Comparison of ENCODE assay signal across 1 cellular context in genomic region chr3:61521229-61521628, GRCh38.
TF ChIP-seq lines count a peak whose summit lies in the region.

No MANE protein-coding gene starts in this region.

TF ChIP-seq in GM12878, 131 proteins besides CTCF, POLR2A, EP300 and RAD21 (continued from another document and continues in another):
- TF ChIP-seq, protein P1, sequence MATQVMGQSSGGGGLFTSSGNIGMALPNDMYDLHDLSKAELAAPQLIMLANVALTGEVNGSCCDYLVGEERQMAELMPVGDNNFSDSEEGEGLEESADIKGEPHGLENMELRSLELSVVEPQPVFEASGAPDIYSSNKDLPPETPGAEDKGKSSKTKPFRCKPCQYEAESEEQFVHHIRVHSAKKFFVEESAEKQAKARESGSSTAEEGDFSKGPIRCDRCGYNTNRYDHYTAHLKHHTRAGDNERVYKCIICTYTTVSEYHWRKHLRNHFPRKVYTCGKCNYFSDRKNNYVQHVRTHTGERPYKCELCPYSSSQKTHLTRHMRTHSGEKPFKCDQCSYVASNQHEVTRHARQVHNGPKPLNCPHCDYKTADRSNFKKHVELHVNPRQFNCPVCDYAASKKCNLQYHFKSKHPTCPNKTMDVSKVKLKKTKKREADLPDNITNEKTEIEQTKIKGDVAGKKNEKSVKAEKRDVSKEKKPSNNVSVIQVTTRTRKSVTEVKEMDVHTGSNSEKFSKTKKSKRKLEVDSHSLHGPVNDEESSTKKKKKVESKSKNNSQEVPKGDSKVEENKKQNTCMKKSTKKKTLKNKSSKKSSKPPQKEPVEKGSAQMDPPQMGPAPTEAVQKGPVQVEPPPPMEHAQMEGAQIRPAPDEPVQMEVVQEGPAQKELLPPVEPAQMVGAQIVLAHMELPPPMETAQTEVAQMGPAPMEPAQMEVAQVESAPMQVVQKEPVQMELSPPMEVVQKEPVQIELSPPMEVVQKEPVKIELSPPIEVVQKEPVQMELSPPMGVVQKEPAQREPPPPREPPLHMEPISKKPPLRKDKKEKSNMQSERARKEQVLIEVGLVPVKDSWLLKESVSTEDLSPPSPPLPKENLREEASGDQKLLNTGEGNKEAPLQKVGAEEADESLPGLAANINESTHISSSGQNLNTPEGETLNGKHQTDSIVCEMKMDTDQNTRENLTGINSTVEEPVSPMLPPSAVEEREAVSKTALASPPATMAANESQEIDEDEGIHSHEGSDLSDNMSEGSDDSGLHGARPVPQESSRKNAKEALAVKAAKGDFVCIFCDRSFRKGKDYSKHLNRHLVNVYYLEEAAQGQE (IDR thresholded peaks at IDR 0.05; ENCODE audit: low read depth, low read length), result no peak
- TF ChIP-seq ZNF622 (IDR thresholded peaks at IDR 0.05), result no peak
- no peak for TF ChIP-seq ZBED1 (IDR thresholded peaks at IDR 0.05; ENCODE audit: borderline replicate concordance)
- TF ChIP-seq SKIL (IDR thresholded peaks at IDR 0.05; ENCODE audit: low read depth, poor library complexity, severe bottlenecking), result peak; percentile 58
- TF ChIP-seq, protein P2, sequence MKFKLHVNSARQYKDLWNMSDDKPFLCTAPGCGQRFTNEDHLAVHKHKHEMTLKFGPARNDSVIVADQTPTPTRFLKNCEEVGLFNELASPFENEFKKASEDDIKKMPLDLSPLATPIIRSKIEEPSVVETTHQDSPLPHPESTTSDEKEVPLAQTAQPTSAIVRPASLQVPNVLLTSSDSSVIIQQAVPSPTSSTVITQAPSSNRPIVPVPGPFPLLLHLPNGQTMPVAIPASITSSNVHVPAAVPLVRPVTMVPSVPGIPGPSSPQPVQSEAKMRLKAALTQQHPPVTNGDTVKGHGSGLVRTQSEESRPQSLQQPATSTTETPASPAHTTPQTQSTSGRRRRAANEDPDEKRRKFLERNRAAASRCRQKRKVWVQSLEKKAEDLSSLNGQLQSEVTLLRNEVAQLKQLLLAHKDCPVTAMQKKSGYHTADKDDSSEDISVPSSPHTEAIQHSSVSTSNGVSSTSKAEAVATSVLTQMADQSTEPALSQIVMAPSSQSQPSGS (IDR thresholded peaks at IDR 0.05; ENCODE audit: low read length), result no peak
- TF ChIP-seq, protein P3, sequence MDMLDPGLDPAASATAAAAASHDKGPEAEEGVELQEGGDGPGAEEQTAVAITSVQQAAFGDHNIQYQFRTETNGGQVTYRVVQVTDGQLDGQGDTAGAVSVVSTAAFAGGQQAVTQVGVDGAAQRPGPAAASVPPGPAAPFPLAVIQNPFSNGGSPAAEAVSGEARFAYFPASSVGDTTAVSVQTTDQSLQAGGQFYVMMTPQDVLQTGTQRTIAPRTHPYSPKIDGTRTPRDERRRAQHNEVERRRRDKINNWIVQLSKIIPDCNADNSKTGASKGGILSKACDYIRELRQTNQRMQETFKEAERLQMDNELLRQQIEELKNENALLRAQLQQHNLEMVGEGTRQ (IDR thresholded peaks at IDR 0.05; ENCODE audit: borderline replicate concordance, low read depth, low read length), result no peak
- no peak for TF ChIP-seq EZH2 (IDR thresholded peaks at IDR 0.05; ENCODE audit: borderline replicate concordance, control insufficient read depth, low read depth, low read length)
- no peak for TF ChIP-seq CHD4 (IDR thresholded peaks at IDR 0.05)
- no peak for TF ChIP-seq YY1 (IDR thresholded peaks at IDR 0.05; ENCODE audit: low read depth, low read length)
- no peak for TF ChIP-seq IRF5 (IDR thresholded peaks at IDR 0.05; ENCODE audit: borderline replicate concordance)
- peak; percentile 60 for TF ChIP-seq IKZF1 (conservative IDR thresholded peaks at IDR 0.05)
- no peak; the same call in 1 of the 2 replicates for TF ChIP-seq NFYA (IDR thresholded peaks at IDR 0.05; ENCODE audit: borderline replicate concordance, low read depth, low read length)
- TF ChIP-seq, protein P4, sequence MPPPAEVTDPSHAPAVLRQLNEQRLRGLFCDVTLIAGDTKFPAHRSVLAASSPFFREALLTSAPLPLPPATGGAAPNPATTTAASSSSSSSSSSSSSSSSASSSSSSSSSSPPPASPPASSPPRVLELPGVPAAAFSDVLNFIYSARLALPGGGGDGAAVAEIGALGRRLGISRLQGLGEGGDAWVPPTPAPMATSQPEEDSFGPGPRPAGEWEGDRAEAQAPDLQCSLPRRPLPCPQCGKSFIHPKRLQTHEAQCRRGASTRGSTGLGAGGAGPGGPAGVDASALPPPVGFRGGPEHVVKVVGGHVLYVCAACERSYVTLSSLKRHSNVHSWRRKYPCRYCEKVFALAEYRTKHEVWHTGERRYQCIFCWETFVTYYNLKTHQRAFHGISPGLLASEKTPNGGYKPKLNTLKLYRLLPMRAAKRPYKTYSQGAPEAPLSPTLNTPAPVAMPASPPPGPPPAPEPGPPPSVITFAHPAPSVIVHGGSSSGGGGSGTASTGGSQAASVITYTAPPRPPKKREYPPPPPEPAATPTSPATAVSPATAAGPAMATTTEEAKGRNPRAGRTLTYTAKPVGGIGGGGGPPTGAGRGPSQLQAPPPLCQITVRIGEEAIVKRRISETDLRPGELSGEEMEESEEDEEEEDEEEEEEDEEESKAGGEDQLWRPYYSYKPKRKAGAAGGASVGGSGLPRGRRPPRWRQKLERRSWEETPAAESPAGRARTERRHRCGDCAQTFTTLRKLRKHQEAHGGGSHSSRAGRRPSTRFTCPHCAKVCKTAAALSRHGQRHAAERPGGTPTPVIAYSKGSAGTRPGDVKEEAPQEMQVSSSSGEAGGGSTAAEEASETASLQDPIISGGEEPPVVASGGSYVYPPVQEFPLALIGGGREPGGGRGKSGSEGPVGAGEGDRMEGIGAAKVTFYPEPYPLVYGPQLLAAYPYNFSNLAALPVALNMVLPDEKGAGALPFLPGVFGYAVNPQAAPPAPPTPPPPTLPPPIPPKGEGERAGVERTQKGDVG (CRISPR knock-in tag; IDR thresholded peaks at IDR 0.05), result no peak
- TF ChIP-seq, protein P5, sequence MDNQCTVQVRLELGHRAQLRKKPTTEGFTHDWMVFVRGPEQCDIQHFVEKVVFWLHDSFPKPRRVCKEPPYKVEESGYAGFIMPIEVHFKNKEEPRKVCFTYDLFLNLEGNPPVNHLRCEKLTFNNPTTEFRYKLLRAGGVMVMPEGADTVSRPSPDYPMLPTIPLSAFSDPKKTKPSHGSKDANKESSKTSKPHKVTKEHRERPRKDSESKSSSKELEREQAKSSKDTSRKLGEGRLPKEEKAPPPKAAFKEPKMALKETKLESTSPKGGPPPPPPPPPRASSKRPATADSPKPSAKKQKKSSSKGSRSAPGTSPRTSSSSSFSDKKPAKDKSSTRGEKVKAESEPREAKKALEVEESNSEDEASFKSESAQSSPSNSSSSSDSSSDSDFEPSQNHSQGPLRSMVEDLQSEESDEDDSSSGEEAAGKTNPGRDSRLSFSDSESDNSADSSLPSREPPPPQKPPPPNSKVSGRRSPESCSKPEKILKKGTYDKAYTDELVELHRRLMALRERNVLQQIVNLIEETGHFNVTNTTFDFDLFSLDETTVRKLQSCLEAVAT (IDR thresholded peaks at IDR 0.05), result no peak
- TF ChIP-seq HDAC6 (IDR thresholded peaks at IDR 0.05; ENCODE audit: unreplicated experiment), result no peak
- no peak for TF ChIP-seq E4F1 (IDR thresholded peaks at IDR 0.05; ENCODE audit: borderline replicate concordance, partially characterized antibody)
- no peak for TF ChIP-seq SMAD5 (IDR thresholded peaks at IDR 0.05; ENCODE audit: low read depth)
- no peak for TF ChIP-seq ESRRA (IDR thresholded peaks at IDR 0.05; ENCODE audit: low read length)
- peak; percentile 35; the same call in 1 of the 2 replicates for TF ChIP-seq RUNX3 (IDR thresholded peaks at IDR 0.05; ENCODE audit: low read length)
- no peak for TF ChIP-seq NFIC (IDR thresholded peaks at IDR 0.05; ENCODE audit: low read depth, low read length)
- TF ChIP-seq RBBP5 (conservative IDR thresholded peaks at IDR 0.05), result no peak
- TF ChIP-seq ELK1 (IDR thresholded peaks at IDR 0.05; ENCODE audit: low read depth, low read length), result no peak
- no peak for TF ChIP-seq FOS (IDR thresholded peaks at IDR 0.05; ENCODE audit: borderline replicate concordance, extremely low read depth, insufficient read length)
- no peak for TF ChIP-seq ZSCAN29 (IDR thresholded peaks at IDR 0.05)
- TF ChIP-seq MTA3 (IDR thresholded peaks at IDR 0.05; ENCODE audit: borderline replicate concordance, low read length), result no peak
- TF ChIP-seq NKRF (conservative IDR thresholded peaks at IDR 0.05), result no peak
- TF ChIP-seq HDGF (IDR thresholded peaks at IDR 0.05), result no peak
- no peak for TF ChIP-seq SIX5 (IDR thresholded peaks at IDR 0.05; ENCODE audit: low read depth, low read length, severe bottlenecking)
- TF ChIP-seq NFXL1 (IDR thresholded peaks at IDR 0.05; ENCODE audit: borderline replicate concordance), result no peak
- TF ChIP-seq, protein P6, sequence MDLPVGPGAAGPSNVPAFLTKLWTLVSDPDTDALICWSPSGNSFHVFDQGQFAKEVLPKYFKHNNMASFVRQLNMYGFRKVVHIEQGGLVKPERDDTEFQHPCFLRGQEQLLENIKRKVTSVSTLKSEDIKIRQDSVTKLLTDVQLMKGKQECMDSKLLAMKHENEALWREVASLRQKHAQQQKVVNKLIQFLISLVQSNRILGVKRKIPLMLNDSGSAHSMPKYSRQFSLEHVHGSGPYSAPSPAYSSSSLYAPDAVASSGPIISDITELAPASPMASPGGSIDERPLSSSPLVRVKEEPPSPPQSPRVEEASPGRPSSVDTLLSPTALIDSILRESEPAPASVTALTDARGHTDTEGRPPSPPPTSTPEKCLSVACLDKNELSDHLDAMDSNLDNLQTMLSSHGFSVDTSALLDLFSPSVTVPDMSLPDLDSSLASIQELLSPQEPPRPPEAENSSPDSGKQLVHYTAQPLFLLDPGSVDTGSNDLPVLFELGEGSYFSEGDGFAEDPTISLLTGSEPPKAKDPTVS (IDR thresholded peaks at IDR 0.05; ENCODE audit: low read depth, low read length), result no peak
- TF ChIP-seq BCL11A (IDR thresholded peaks at IDR 0.05; ENCODE audit: low read depth, low read length), result peak; percentile 51; the same call in 1 of the 2 replicates
- no peak for TF ChIP-seq TARDBP (IDR thresholded peaks at IDR 0.05; ENCODE audit: borderline replicate concordance)
- TF ChIP-seq ASH2L (IDR thresholded peaks at IDR 0.05; ENCODE audit: borderline replicate concordance, low read depth), result no peak
- no peak for TF ChIP-seq WRNIP1 (IDR thresholded peaks at IDR 0.05; ENCODE audit: borderline replicate concordance, low read depth, low read length)
- TF ChIP-seq TCF12 (IDR thresholded peaks at IDR 0.05; ENCODE audit: low read depth, low read length), result no peak
- TF ChIP-seq MYB (IDR thresholded peaks at IDR 0.05; ENCODE audit: borderline replicate concordance, low read depth, low read length), result no peak
- TF ChIP-seq NR2C1 (IDR thresholded peaks at IDR 0.05), result no peak
- no peak for TF ChIP-seq NBN (IDR thresholded peaks at IDR 0.05)
